30 cellular contexts compared by ENCODE assay signal in the genomic region with DNA sequence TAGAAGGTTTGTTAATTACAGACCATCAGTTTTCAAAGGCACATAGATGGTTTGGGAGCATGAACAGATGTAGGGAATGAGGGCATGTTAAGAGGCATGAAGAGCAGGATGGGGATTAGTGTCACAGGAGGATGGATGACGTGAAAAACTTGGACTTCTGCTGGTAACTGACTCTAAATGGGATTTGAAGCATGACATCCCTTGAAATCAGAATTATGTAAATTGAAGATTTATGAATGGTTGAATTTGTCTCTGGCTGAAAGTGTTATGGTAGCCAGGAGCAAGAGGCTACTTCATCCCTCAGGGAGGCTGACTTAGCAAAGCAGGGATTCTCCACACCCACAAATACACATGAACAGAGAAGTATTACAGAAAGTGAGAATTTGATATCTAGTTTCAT.
"Had no signal": no experiment of that assay in that cellular context is flagged by ENCODE, and none has a peak within 500 bp of the region (broad histone marks: within the 10 kb centered on the region; RNA-seq: fewer than 3 reads in every experiment).

No MANE protein-coding gene starts in this region.

- H3K27ac ChIP-seq: adrenal gland, ascending aorta, body of pancreas, brain microvascular endothelial cell, breast epithelium, cardiac muscle cell had no signal

- DNase-seq: activated effector memory CD4-positive, alpha-beta T cell treated with anti-CD3 and anti-CD28 coated beads, Interleukin-2, amount 50 U/mL, for 16 hours; activated effector memory CD4-positive, alpha-beta T cell treated with Interleukin-2 at 50 U/mL for 16 hours; activated gamma-delta T cell; activated gamma-delta T cell treated with Interleukin-2 at 50 U/mL for 16 hours; activated naive CD4-positive, alpha-beta T cell; activated naive CD4-positive, alpha-beta T cell treated with anti-CD3 and anti-CD28 coated beads for 36 hours; activated naive CD4-positive, alpha-beta T cell treated with anti-CD3 and anti-CD28 coated beads, Interleukin-2, amount 10 ng/mL, durations not matched to agents 7 days and 5 days; activated naive CD4-positive, alpha-beta T cell treated with anti-CD3 and anti-CD28 coated beads, Interleukin-2, amount 50 U/mL, for 16 hours; activated naive CD4-positive, alpha-beta T cell treated with Interleukin-2 at 50 U/mL for 16 hours; activated naive CD8-positive, alpha-beta T cell treated with anti-CD3 and anti-CD28 coated beads for 36 hours; activated naive CD8-positive, alpha-beta T cell treated with anti-CD3 and anti-CD28 coated beads, Interleukin-2, amount 10 ng/mL, durations not matched to agents 7 days and 5 days; activated naive CD8-positive, alpha-beta T cell treated with anti-CD3 and anti-CD28 coated beads, Interleukin-2, amount 50 U/mL, for 24 hours; activated T-cell treated with anti-CD3 and anti-CD28 coated beads, Interleukin-2, amount 50 U/mL, for 4 hours; activated T-cell treated with anti-CD3 and anti-CD28 coated beads, Interleukin-2, amount 50 U/mL, for 48 hours; activated T-cell treated with anti-CD3 and anti-CD28 coated beads, Interleukin-2, amount 50 U/mL, for 72 hours; adrenal gland; amniotic stem cell; amygdala; anterior cingulate cortex; aorta; body of pancreas; brain microvascular endothelial cell; caudate nucleus; central memory CD4-positive, alpha-beta T cell; cerebellar nuclear complex had no signal

- H3K4me1 ChIP-seq: adrenal gland, ascending aorta, body of pancreas, breast epithelium had no signal

- H3K4me3 ChIP-seq: adrenal gland, ascending aorta, body of pancreas, breast epithelium, cardiac muscle cell had no signal

- H3K9me3 ChIP-seq: adrenal gland, ascending aorta, body of pancreas, breast epithelium had no signal

- ATAC-seq: activated naive CD4-positive, alpha-beta T cell treated with anti-CD3 and anti-CD28 coated beads, Interleukin-2, amount 50 U/mL, for 72 hours; activated naive CD8-positive, alpha-beta T cell treated with anti-CD3 and anti-CD28 coated beads, Interleukin-2, amount 50 U/mL, for 24 hours; activated T-cell treated with anti-CD3 and anti-CD28 coated beads, Interleukin-2, amount 50 U/mL, for 4 hours; activated T-cell treated with anti-CD3 and anti-CD28 coated beads, Interleukin-2, amount 50 U/mL, for 72 hours; activated T-helper 17 cell treated with anti-CD3 and anti-CD28 coated beads, Interleukin-2, amount 50 U/mL, for 72 hours; body of pancreas had no signal

- H3K36me3 ChIP-seq: adrenal gland, ascending aorta, brain microvascular endothelial cell, breast epithelium, cardiac muscle cell had no signal

- H3K27me3 ChIP-seq: ascending aorta, body of pancreas, brain microvascular endothelial cell, cardiac muscle cell had no signal
